Comparison of ENCODE assay signal across 20 cellular contexts in genomic region chr21:31862078-31862477, GRCh38.
"Had no signal": no experiment of that assay in that cellular context is flagged by ENCODE, and none has a peak within 500 bp of the region (broad histone marks: within the 10 kb centered on the region; RNA-seq: fewer than 3 reads in every experiment).

No MANE protein-coding gene starts in this region.

- H3K36me3 ChIP-seq: cardiac muscle cell, esophagus muscularis mucosa, right lobe of liver, tibial artery had no signal

- H3K27me3 ChIP-seq: cardiac muscle cell, right lobe of liver had no signal

- H3K27ac ChIP-seq: cardiac muscle cell, esophagus muscularis mucosa, right lobe of liver, skin epidermis, tibial artery had no signal

- H3K4me3 ChIP-seq: cardiac muscle cell, esophagus muscularis mucosa, right lobe of liver, skin epidermis, tibial artery had no signal

- H3K9me3 ChIP-seq: esophagus muscularis mucosa, right lobe of liver, tibial artery had no signal

- DNase-seq: activated CD4-positive, alpha-beta memory T cell treated with anti-CD3 and anti-CD28 coated beads, Interleukin-2, amount 10 ng/mL, durations not matched to agents 7 days and 5 days; activated CD4-positive, alpha-beta T cell treated with anti-CD3 and anti-CD28 coated beads, Interleukin-2, amount 10 ng/mL, durations not matched to agents 24 days and 14 days; activated gamma-delta T cell; activated naive CD4-positive, alpha-beta T cell treated with anti-CD3 and anti-CD28 coated beads, Interleukin-2, amount 50 U/mL, for 16 hours; activated naive CD8-positive, alpha-beta T cell treated with anti-CD3 and anti-CD28 coated beads, Interleukin-2, amount 50 U/mL, for 24 hours; dermis blood vessel endothelial cell; effector CD8-positive, alpha-beta T cell; hippocampal formation; left cardiac atrium; mesendoderm; naive thymus-derived CD4-positive, alpha-beta T cell; occipital lobe; right lobe of liver; stimulated activated CD4-positive, alpha-beta T cell treated with anti-CD3 and anti-CD28 coated beads, Interleukin-1b, Interleukin-23, amount 100 ng/mL, for 48 hours; substantia nigra; T-helper 17 cell; tibial artery had no signal
